Comparison of ENCODE assay signal across 18 cellular contexts in the genomic region with DNA sequence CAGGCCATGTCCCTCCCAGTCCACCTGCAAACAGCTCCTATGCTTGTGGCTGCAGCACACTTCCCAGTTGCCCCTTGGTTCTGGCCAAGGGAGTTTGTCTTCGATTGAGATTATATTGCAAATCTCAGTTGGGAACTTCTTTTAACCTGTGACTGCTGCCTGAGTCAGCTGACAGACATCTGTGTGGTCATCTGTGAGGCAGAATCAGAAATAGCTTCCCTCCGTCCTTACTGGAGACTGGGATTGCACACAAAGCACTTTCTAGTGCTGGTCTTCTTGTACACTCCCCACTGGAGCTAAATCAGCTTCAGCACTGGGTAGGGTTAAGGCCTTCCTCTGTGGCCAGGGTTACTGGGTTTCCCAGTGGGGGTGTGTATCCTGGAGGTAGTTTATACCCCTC. TPM values are rescaled to one million over a fixed set of nuclear protein-coding genes. Genes with fewer than 3 reads are reported as not detected.
DNase-seq lines count a peak whose midpoint lies in the region; ATAC-seq and TF ChIP-seq lines count a peak whose summit lies in the region.
"Had no signal": no experiment of that assay in that cellular context is flagged by ENCODE, and none has a peak within 500 bp of the region (broad histone marks: within the 10 kb centered on the region; RNA-seq: fewer than 3 reads in every experiment).

No MANE protein-coding gene starts in this region.

- no peak overlapping the region for H3K4me3 ChIP-seq in aorta (ENCODE audit: low read length in 2 of 2)
- H3K4me3 ChIP-seq in effector memory CD4-positive, alpha-beta T cell (ENCODE audit: insufficient read depth, low read depth, low read length, poor library complexity, severe bottlenecking), result no peak overlapping the region
- H3K4me3 ChIP-seq: A549, GM23338, MG63 had no signal

- no peak overlapping the region for H3K27ac ChIP-seq in foreskin keratinocyte
- no peak overlapping the region for H3K27ac ChIP-seq in aorta (ENCODE audit: low read depth in 1 of 2, low read length in 2 of 2)
- H3K27ac ChIP-seq in effector memory CD4-positive, alpha-beta T cell (ENCODE audit: insufficient read depth, low read length, poor library complexity, severe bottlenecking), result no peak overlapping the region
- H3K27ac ChIP-seq: A549 had no signal

- DNase-seq in HCEC 1CT (peak; percentile 33), RKO (ENCODE audit: low spot score) (peak; percentile 22), foreskin keratinocyte (no peak), aorta (no peak), NCI-H345 treated with DMSO at 0.1 percent for 48 hours (lab: John Stamatoyannopoulos, UW; ENCODE audit: unreplicated experiment) (no peak), left lobe of liver (ENCODE audit: low spot score) (no peak)
- no peak for DNase-seq in effector memory CD4-positive, alpha-beta T cell
- DNase-seq: DMS53, Kasumi-1, MG63, NCI-H1092, NCI-H1436 treated with DMSO at 0.1 percent for 48 hours, NCI-H1930, NCI-H510A treated with DMSO at 0.1 percent for 48 hours, NCI-H748 treated with DMSO at 0.1 percent for 48 hours had no signal

- intact Hi-C loops in aorta (cut with DNase I), result no loop called here

- no peaks in the 10 kb centered on the region for H3K36me3 ChIP-seq in aorta (ENCODE audit: control insufficient read depth in 1 of 2, insufficient read depth in 2 of 2, low read length in 1 of 2)
- H3K36me3 ChIP-seq in effector memory CD4-positive, alpha-beta T cell (ENCODE audit: control insufficient read depth, insufficient read depth, low read length), result no peaks in the 10 kb centered on the region
- H3K36me3 ChIP-seq: MG63 had no signal

- no peaks in the 10 kb centered on the region for H3K9me3 ChIP-seq in aorta (ENCODE audit: control insufficient read depth, low read length)
- no peaks in the 10 kb centered on the region for H3K9me3 ChIP-seq in effector memory CD4-positive, alpha-beta T cell (ENCODE audit: control insufficient read depth, low read length)
- H3K9me3 ChIP-seq: A549, MG63 had no signal

- H3K4me1 ChIP-seq in foreskin keratinocyte (no peaks in the 10 kb centered on the region), aorta (ENCODE audit: control insufficient read depth in 1 of 2, insufficient read depth in 2 of 2, low read length in 2 of 2) (no peaks in the 10 kb centered on the region)
- H3K4me1 ChIP-seq in effector memory CD4-positive, alpha-beta T cell (ENCODE audit: control insufficient read depth, insufficient read depth, low read length, poor library complexity, severe bottlenecking), result no peaks in the 10 kb centered on the region
- H3K4me1 ChIP-seq: A549 had no signal

- H3K27me3 ChIP-seq in foreskin keratinocyte (peaks cover 3% of the 10 kb centered on the region), aorta (ENCODE audit: control insufficient read depth in 1 of 2, insufficient read depth in 2 of 2, low read length in 1 of 2) (no peaks in the 10 kb centered on the region)
- H3K27me3 ChIP-seq in effector memory CD4-positive, alpha-beta T cell (replicated peaks; ENCODE audit: control insufficient read depth, insufficient read depth, low read length, poor library complexity, severe bottlenecking), result no peaks in the 10 kb centered on the region
- H3K27me3 ChIP-seq: MG63 had no signal

- WGBS in aorta, 2 donors, result 83 to 88% methylated on average over 2 of the region's 2 CpGs

- TF ChIP-seq CTCF in foreskin keratinocyte (conservative IDR thresholded peaks at IDR 0.05), result no peak

- ATAC-seq in foreskin keratinocyte (peak; percentile 23), aorta (ENCODE audit: low FRiP score) (peak; percentile 38), left lobe of liver (no peak)
- ATAC-seq: A549, SK-N-SH treated with all-trans-retinoic acid at 6 μM for 48 hours had no signal

RNA-seq across cellular contexts. Expression of a gene that starts 34.3 kb away (rescaled TPM):
- total RNA-seq in foreskin keratinocyte (32.5 and 36.4 TPM in 2 replicates), aorta (10 to 100 TPM; 39.3 to 43.7 TPM), left lobe of liver (26.1 TPM)
- polyA plus RNA-seq in foreskin keratinocyte (21.5 and 27.3 TPM in 2 replicates), aorta (10 to 100 TPM; 20.0 to 22.0 TPM)

Comparison
In these comparisons a context has a peak if more than half of its experiments do, and no peak if none do; other contexts are left out.
1. DNase-seq: peak in HCEC 1CT (single experiment) and RKO (single experiment); none in foreskin keratinocyte (0 of 2), aorta (0 of 2), effector memory CD4-positive, alpha-beta T cell (0 of 3), NCI-H345 treated with DMSO at 0.1 percent for 48 hours (single experiment) and left lobe of liver (single experiment).